In the genomic region with DNA sequence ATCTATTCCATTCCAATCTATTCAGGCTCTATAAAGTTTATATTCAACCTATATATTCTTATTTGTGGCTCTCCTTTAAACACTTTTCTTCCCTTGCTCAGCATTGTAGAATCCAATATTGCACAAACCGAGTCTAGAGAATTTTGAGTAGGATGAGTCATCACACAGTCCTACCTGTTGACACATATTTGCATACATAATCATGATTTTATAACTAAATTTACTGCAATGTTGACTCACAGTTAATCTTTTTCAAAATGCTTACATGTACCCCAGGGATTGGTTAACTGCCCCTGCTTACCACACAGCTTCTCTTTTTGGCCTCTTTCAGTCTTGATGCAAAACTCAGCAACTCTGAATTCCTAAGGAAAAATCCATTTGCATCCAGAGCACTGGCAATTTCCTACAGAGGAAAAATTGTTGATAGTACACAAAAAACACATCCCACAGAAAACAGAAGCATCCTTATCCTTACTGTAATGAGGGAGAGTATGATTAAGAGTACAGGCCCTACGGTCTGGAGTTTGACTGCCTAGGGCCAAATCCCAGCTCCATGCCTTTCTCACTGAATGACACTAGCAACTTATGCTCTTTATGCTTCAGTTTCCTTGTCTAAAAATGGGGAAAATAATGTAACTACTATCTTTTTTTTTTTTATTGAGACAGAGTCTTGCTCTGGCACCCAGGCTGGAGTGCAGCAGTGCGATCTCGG, we compare ENCODE assay signal across 17 cellular contexts. TPM values are rescaled to one million over a fixed set of nuclear protein-coding genes. Genes with fewer than 3 reads are reported as not detected.
A peak's percentile ranks its signal among the peaks of the same experiment; 100 is the strongest.
DNase-seq lines count a peak whose midpoint lies in the region; ATAC-seq and TF ChIP-seq lines count a peak whose summit lies in the region.
"Had no signal": no experiment of that assay in that cellular context is flagged by ENCODE, and none has a peak within 500 bp of the region (broad histone marks: within the 10 kb centered on the region; RNA-seq: fewer than 3 reads in every experiment).

No MANE protein-coding gene starts in this region.

- 73% methylated on average over 4 of the region's 4 CpGs for WGBS in hepatocyte (ENCODE audit: low lambda C conversion rate, missing lambda C conversion rate)

- peak; percentile 69 for DNase-seq in AG08395 (ENCODE audit: low spot score)
- DNase-seq in LHCN-M2 (ENCODE audit: low read depth): peak; percentile 54
- DNase-seq in adipocyte (ENCODE audit: low read depth): peak; percentile 65
- DNase-seq in hepatocyte (ENCODE audit: low spot score): peak; percentile 38
- DNase-seq in cardiac septum (ENCODE audit: low spot score): no peak
- no peak for DNase-seq in NCI-H1930 (lab: John Stamatoyannopoulos, UW)
- DNase-seq in cerebellar cortex (ENCODE audit: low spot score): no peak
- DNase-seq: activated CD8-positive, alpha-beta T cell treated with anti-CD3 and anti-CD28 coated beads, Interleukin-2, amount 10 ng/mL, durations not matched to agents 7 days and 5 days; activated naive CD4-positive, alpha-beta T cell treated with anti-CD3 and anti-CD28 coated beads for 36 hours; GOT3; heart left ventricle; lower lobe of right lung; NCI-H2029; occipital lobe; stimulated activated CD4-positive, alpha-beta T cell treated with anti-CD3 and anti-CD28 coated beads, Interleukin-15, amount 100 ng/mL, for 24 hours had no signal

- H3K27me3 ChIP-seq in adipocyte (replicated peaks; ENCODE audit: control insufficient read depth, insufficient read depth, low read length) (no peaks in the 10 kb centered on the region), hepatocyte (no peaks in the 10 kb centered on the region)
- H3K27me3 ChIP-seq: heart left ventricle had no signal

- no peaks in the 10 kb centered on the region for H3K79me2 ChIP-seq in hepatocyte

- no peaks in the 10 kb centered on the region for H4K20me1 ChIP-seq in hepatocyte (ENCODE audit: insufficient read depth, poor library complexity, severe bottlenecking)

- no peaks in the 10 kb centered on the region for H3K9me2 ChIP-seq in hepatocyte (replicated peaks; ENCODE audit: insufficient read depth)

- H3K4me3 ChIP-seq in adipocyte (ENCODE audit: low read length) (no peak overlapping the region), hepatocyte (no peak overlapping the region)
- H3K4me3 ChIP-seq: heart left ventricle, lower lobe of right lung had no signal

- TF ChIP-seq CTCF in hepatocyte (IDR thresholded peaks at IDR 0.05; ENCODE audit: poor library complexity): no peak

- H3K4me1 ChIP-seq in adipocyte (ENCODE audit: control insufficient read depth, insufficient read depth, low read length): peaks cover 35% of the 10 kb centered on the region
- H3K4me1 ChIP-seq in hepatocyte (ENCODE audit: insufficient read depth): peaks cover 5% of the 10 kb centered on the region
- H3K4me1 ChIP-seq: lower lobe of right lung had no signal

- H3K4me2 ChIP-seq in hepatocyte: no peak overlapping the region

- H3K9me3 ChIP-seq in adipocyte (ENCODE audit: control insufficient read depth, low read length): no peaks in the 10 kb centered on the region
- H3K9me3 ChIP-seq in hepatocyte (ENCODE audit: low read depth): no peaks in the 10 kb centered on the region
- H3K9me3 ChIP-seq: heart left ventricle, lower lobe of right lung had no signal

- peak overlapping the region; percentile 47 for H3K27ac ChIP-seq in hepatocyte
- H3K27ac ChIP-seq: C4-2B, heart left ventricle, lower lobe of right lung had no signal

- H3K9ac ChIP-seq in adipocyte (ENCODE audit: low read length): no peak overlapping the region

- H3K36me3 ChIP-seq in adipocyte (ENCODE audit: control insufficient read depth, insufficient read depth, low read length, severe bottlenecking): no peaks in the 10 kb centered on the region
- H3K36me3 ChIP-seq in hepatocyte (replicated peaks; ENCODE audit: insufficient read depth, low read depth): no peaks in the 10 kb centered on the region
- H3K36me3 ChIP-seq: lower lobe of right lung had no signal

- no peak for ATAC-seq in HG03045 (IDR thresholded peaks at IDR 0.05; ENCODE audit: unreplicated experiment)
- ATAC-seq: activated CD8-positive, alpha-beta T cell treated with anti-CD3 and anti-CD28 coated beads, Interleukin-2, amount 10 ng/mL, durations not matched to agents 7 days and 5 days; heart left ventricle had no signal

- intact Hi-C loops in cardiac septum (cut with DNase I): no loop called here

- H2AFZ ChIP-seq in hepatocyte: no peak overlapping the region

RNA-seq across cellular contexts. Expression of a gene that starts 28.0 kb away (rescaled TPM):
- 30.8 and 39.7 TPM in 2 replicates for total RNA-seq in LHCN-M2 (2014; rRNA removed)
- polyA plus RNA-seq in LHCN-M2 (2012): 3.2 TPM
- total RNA-seq in hepatocyte: 68.5 and 72.6 TPM in 2 replicates
- 19.0 and 20.4 TPM in 2 replicates for polyA plus RNA-seq in hepatocyte
- 36.6 TPM for total RNA-seq in cardiac septum

RNA-seq across cellular contexts. Expression of a gene that starts 44.6 kb away (rescaled TPM):
- total RNA-seq in LHCN-M2 (2014; rRNA removed) (50.9 and 54.8 TPM in 2 replicates), hepatocyte (36.1 and 45.6 TPM in 2 replicates), cardiac septum (34.4 TPM)
- polyA plus RNA-seq in LHCN-M2 (2012): 16.3 TPM
- 18.8 and 25.9 TPM in 2 replicates for polyA plus RNA-seq in hepatocyte

RNA-seq across cellular contexts. Expression of a gene that starts 49.0 kb away (rescaled TPM):
- total RNA-seq in LHCN-M2 (2014; rRNA removed): 85.0 and 87.5 TPM in 2 replicates
- polyA plus RNA-seq in LHCN-M2 (2012): 14.8 TPM
- total RNA-seq in hepatocyte: 158 TPM in 2 replicates
- 36.6 and 38.6 TPM in 2 replicates for polyA plus RNA-seq in hepatocyte
- total RNA-seq in cardiac septum: 45.5 TPM

Comparison
In these comparisons a context has a peak if more than half of its experiments do, and no peak if none do; other contexts are left out.
1. DNase-seq: peak in AG08395 (single experiment), LHCN-M2 (single experiment), adipocyte (single experiment) and hepatocyte (single experiment); none in cardiac septum (single experiment), NCI-H1930 (0 of 2) and cerebellar cortex (single experiment).